ENCODE assay signal across 1 cellular context in the genomic region with DNA sequence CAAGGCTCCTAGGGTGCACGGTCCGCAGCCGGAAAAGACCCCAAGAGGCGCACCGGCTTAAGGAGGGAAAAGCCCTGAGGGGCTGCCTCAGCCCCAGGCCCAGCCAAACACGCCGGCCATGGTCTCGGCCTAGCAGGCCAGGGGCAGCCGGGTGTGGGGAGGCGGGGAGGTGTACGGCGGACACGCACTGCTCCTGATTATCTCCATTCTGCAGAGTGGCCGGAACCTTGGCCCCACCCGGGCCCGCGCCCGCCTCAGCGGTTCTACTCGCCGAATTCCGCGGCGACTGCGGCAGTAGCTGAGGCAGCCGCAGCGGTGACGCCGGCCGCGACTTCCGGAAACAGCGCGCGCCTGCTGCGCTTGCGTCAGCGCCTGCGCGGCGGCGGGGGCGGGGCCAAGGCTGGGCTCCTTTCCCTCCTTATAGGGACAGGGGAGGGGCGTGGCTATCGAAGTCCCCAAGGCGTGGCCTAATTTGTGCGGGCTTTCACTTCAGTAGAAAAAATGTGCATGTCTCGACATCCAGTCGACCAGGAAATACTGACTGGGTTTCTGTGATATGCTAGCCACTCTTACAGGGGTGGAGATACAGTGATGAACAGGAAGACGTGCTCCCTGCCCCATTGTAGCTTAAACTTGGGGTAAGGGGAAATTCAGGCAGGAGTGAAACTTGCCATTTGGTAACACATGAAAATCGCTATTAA.
TF ChIP-seq lines count a peak whose summit lies in the region.

A gene with protein sequence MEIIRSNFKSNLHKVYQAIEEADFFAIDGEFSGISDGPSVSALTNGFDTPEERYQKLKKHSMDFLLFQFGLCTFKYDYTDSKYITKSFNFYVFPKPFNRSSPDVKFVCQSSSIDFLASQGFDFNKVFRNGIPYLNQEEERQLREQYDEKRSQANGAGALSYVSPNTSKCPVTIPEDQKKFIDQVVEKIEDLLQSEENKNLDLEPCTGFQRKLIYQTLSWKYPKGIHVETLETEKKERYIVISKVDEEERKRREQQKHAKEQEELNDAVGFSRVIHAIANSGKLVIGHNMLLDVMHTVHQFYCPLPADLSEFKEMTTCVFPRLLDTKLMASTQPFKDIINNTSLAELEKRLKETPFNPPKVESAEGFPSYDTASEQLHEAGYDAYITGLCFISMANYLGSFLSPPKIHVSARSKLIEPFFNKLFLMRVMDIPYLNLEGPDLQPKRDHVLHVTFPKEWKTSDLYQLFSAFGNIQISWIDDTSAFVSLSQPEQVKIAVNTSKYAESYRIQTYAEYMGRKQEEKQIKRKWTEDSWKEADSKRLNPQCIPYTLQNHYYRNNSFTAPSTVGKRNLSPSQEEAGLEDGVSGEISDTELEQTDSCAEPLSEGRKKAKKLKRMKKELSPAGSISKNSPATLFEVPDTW (minus strand): TSS at position 342 of the 701 bp plus-strand sequence. CDS start 135 bp downstream, at position 207.

TF ChIP-seq in K562, 482 proteins besides CTCF, POLR2A, EP300 and RAD21 (continued from another document and continues in another):
- no peak for TF ChIP-seq SNIP1 (IDR thresholded peaks at IDR 0.05; ENCODE audit: low read depth)
- peak in 1 of 2 experiments; percentile 65; a peak in 1 of 4 replicates for TF ChIP-seq FOXA3 (CRISPR knock-in tag; conservative IDR thresholded peaks at IDR 0.05 in 1 of 2, IDR thresholded peaks at IDR 0.05 in 1 of 2)
- no peak for TF ChIP-seq DDX20 (tag; IDR thresholded peaks at IDR 0.05; ENCODE audit: low read depth)
- no peak for TF ChIP-seq NFE2 (IDR thresholded peaks at IDR 0.05; ENCODE audit: low read depth)
- TF ChIP-seq TAL1 (IDR thresholded peaks at IDR 0.05), result no peak
- TF ChIP-seq KLF1 (tag; IDR thresholded peaks at IDR 0.05), result no peak
- TF ChIP-seq ETV1 (tag; conservative IDR thresholded peaks at IDR 0.05; ENCODE audit: low read depth), result peak; percentile 77
- TF ChIP-seq KHSRP (IDR thresholded peaks at IDR 0.05), result no peak
- TF ChIP-seq KDM1A (IDR thresholded peaks at IDR 0.05), result no peak
- no peak for TF ChIP-seq SMARCA4 (IDR thresholded peaks at IDR 0.05)
- peak; percentile 98 for TF ChIP-seq RBFOX2 (IDR thresholded peaks at IDR 0.05; ENCODE audit: low read depth, low read length)
- peak; percentile 90 for TF ChIP-seq ZNF24 (IDR thresholded peaks at IDR 0.05)
- TF ChIP-seq CBX3 (IDR thresholded peaks at IDR 0.05; ENCODE audit: borderline replicate concordance in 1 of 2, low read length in 2 of 2), result no peak
- TF ChIP-seq SMAD1 (IDR thresholded peaks at IDR 0.05; ENCODE audit: low read depth, low read length, partially characterized antibody), result no peak
- no peak for TF ChIP-seq ZZZ3 (IDR thresholded peaks at IDR 0.05)
- TF ChIP-seq NFYB (IDR thresholded peaks at IDR 0.05; ENCODE audit: extremely low read depth, insufficient read length), result no peak
- TF ChIP-seq, protein P1, sequence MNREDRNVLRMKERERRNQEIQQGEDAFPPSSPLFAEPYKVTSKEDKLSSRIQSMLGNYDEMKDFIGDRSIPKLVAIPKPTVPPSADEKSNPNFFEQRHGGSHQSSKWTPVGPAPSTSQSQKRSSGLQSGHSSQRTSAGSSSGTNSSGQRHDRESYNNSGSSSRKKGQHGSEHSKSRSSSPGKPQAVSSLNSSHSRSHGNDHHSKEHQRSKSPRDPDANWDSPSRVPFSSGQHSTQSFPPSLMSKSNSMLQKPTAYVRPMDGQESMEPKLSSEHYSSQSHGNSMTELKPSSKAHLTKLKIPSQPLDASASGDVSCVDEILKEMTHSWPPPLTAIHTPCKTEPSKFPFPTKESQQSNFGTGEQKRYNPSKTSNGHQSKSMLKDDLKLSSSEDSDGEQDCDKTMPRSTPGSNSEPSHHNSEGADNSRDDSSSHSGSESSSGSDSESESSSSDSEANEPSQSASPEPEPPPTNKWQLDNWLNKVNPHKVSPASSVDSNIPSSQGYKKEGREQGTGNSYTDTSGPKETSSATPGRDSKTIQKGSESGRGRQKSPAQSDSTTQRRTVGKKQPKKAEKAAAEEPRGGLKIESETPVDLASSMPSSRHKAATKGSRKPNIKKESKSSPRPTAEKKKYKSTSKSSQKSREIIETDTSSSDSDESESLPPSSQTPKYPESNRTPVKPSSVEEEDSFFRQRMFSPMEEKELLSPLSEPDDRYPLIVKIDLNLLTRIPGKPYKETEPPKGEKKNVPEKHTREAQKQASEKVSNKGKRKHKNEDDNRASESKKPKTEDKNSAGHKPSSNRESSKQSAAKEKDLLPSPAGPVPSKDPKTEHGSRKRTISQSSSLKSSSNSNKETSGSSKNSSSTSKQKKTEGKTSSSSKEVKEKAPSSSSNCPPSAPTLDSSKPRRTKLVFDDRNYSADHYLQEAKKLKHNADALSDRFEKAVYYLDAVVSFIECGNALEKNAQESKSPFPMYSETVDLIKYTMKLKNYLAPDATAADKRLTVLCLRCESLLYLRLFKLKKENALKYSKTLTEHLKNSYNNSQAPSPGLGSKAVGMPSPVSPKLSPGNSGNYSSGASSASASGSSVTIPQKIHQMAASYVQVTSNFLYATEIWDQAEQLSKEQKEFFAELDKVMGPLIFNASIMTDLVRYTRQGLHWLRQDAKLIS (CRISPR knock-in tag; IDR thresholded peaks at IDR 0.05), result peak; percentile 94
- TF ChIP-seq, protein P2, sequence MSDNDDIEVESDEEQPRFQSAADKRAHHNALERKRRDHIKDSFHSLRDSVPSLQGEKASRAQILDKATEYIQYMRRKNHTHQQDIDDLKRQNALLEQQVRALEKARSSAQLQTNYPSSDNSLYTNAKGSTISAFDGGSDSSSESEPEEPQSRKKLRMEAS (CRISPR knock-in tag; IDR thresholded peaks at IDR 0.05), result peak; percentile 80
- peak; percentile 69 for TF ChIP-seq HCFC1 (IDR thresholded peaks at IDR 0.05; ENCODE audit: low read depth, low read length)
- TF ChIP-seq ZNF696 (CRISPR knock-in tag; conservative IDR thresholded peaks at IDR 0.05), result no peak
- TF ChIP-seq MAZ (CRISPR knock-in tag; conservative IDR thresholded peaks at IDR 0.05 in 1 of 2, IDR thresholded peaks at IDR 0.05 in 1 of 2), result peak; percentile 69 to 83
- TF ChIP-seq, protein P3, sequence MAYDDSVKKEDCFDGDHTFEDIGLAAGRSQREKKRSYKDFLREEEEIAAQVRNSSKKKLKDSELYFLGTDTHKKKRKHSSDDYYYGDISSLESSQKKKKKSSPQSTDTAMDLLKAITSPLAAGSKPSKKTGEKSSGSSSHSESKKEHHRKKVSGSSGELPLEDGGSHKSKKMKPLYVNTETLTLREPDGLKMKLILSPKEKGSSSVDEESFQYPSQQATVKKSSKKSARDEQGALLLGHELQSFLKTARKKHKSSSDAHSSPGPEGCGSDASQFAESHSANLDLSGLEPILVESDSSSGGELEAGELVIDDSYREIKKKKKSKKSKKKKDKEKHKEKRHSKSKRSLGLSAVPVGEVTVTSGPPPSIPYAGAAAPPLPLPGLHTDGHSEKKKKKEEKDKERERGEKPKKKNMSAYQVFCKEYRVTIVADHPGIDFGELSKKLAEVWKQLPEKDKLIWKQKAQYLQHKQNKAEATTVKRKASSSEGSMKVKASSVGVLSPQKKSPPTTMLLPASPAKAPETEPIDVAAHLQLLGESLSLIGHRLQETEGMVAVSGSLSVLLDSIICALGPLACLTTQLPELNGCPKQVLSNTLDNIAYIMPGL (CRISPR knock-in tag; IDR thresholded peaks at IDR 0.05), result peak; percentile 20; the same call in 1 of the 2 replicates
- TF ChIP-seq, protein P4, sequence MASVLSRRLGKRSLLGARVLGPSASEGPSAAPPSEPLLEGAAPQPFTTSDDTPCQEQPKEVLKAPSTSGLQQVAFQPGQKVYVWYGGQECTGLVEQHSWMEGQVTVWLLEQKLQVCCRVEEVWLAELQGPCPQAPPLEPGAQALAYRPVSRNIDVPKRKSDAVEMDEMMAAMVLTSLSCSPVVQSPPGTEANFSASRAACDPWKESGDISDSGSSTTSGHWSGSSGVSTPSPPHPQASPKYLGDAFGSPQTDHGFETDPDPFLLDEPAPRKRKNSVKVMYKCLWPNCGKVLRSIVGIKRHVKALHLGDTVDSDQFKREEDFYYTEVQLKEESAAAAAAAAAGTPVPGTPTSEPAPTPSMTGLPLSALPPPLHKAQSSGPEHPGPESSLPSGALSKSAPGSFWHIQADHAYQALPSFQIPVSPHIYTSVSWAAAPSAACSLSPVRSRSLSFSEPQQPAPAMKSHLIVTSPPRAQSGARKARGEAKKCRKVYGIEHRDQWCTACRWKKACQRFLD (CRISPR knock-in tag; IDR thresholded peaks at IDR 0.05), result peak; percentile 66; the same call in 1 of the 2 replicates
- TF ChIP-seq, protein P5, sequence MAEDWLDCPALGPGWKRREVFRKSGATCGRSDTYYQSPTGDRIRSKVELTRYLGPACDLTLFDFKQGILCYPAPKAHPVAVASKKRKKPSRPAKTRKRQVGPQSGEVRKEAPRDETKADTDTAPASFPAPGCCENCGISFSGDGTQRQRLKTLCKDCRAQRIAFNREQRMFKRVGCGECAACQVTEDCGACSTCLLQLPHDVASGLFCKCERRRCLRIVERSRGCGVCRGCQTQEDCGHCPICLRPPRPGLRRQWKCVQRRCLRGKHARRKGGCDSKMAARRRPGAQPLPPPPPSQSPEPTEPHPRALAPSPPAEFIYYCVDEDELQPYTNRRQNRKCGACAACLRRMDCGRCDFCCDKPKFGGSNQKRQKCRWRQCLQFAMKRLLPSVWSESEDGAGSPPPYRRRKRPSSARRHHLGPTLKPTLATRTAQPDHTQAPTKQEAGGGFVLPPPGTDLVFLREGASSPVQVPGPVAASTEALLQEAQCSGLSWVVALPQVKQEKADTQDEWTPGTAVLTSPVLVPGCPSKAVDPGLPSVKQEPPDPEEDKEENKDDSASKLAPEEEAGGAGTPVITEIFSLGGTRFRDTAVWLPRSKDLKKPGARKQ (CRISPR knock-in tag; IDR thresholded peaks at IDR 0.05), result no peak
- TF ChIP-seq COPS2 (conservative IDR thresholded peaks at IDR 0.05), result no peak
- peak; percentile 64 for TF ChIP-seq TCF3 (CRISPR knock-in tag; IDR thresholded peaks at IDR 0.05)
- TF ChIP-seq, protein P6, sequence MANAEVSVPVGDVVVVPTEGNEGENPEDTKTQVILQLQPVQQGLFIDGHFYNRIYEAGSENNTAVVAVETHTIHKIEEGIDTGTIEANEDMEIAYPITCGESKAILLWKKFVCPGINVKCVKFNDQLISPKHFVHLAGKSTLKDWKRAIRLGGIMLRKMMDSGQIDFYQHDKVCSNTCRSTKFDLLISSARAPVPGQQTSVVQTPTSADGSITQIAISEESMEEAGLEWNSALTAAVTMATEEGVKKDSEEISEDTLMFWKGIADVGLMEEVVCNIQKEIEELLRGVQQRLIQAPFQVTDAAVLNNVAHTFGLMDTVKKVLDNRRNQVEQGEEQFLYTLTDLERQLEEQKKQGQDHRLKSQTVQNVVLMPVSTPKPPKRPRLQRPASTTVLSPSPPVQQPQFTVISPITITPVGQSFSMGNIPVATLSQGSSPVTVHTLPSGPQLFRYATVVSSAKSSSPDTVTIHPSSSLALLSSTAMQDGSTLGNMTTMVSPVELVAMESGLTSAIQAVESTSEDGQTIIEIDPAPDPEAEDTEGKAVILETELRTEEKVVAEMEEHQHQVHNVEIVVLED (CRISPR knock-in tag; IDR thresholded peaks at IDR 0.05), result peak; percentile 82
- peak; percentile 73; the same call in 1 of the 2 replicates for TF ChIP-seq ZNF830 (CRISPR knock-in tag; IDR thresholded peaks at IDR 0.05)
- no peak for TF ChIP-seq ZNF445 (CRISPR knock-in tag; IDR thresholded peaks at IDR 0.05; ENCODE audit: low read depth)
- TF ChIP-seq, protein P7, sequence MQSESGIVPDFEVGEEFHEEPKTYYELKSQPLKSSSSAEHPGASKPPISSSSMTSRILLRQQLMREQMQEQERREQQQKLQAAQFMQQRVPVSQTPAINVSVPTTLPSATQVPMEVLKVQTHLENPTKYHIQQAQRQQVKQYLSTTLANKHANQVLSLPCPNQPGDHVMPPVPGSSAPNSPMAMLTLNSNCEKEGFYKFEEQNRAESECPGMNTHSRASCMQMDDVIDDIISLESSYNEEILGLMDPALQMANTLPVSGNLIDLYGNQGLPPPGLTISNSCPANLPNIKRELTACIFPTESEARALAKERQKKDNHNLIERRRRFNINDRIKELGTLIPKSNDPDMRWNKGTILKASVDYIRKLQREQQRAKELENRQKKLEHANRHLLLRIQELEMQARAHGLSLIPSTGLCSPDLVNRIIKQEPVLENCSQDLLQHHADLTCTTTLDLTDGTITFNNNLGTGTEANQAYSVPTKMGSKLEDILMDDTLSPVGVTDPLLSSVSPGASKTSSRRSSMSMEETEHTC (IDR thresholded peaks at IDR 0.05), result no peak
- TF ChIP-seq, protein P8, sequence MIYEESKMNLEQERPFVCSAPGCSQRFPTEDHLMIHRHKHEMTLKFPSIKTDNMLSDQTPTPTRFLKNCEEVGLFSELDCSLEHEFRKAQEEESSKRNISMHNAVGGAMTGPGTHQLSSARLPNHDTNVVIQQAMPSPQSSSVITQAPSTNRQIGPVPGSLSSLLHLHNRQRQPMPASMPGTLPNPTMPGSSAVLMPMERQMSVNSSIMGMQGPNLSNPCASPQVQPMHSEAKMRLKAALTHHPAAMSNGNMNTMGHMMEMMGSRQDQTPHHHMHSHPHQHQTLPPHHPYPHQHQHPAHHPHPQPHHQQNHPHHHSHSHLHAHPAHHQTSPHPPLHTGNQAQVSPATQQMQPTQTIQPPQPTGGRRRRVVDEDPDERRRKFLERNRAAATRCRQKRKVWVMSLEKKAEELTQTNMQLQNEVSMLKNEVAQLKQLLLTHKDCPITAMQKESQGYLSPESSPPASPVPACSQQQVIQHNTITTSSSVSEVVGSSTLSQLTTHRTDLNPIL (CRISPR knock-in tag; IDR thresholded peaks at IDR 0.05), result no peak
- TF ChIP-seq SIRT6 (IDR thresholded peaks at IDR 0.05; ENCODE audit: low read depth, low read length), result no peak
- peak; percentile 85; the same call in 1 of the 2 replicates for TF ChIP-seq GTF2F1 (IDR thresholded peaks at IDR 0.05; ENCODE audit: low read depth, low read length)
- no peak for TF ChIP-seq ZNF212 (CRISPR knock-in tag; IDR thresholded peaks at IDR 0.05)
- no peak for TF ChIP-seq ZNF197 (CRISPR knock-in tag; IDR thresholded peaks at IDR 0.05; ENCODE audit: low read depth)
- no peak for TF ChIP-seq TCF7 (IDR thresholded peaks at IDR 0.05; ENCODE audit: borderline replicate concordance)
- TF ChIP-seq GTF2E2 (tag; IDR thresholded peaks at IDR 0.05), result 0 out of 2 replicates have a peak, but pooled peaks have one; percentile 70
- TF ChIP-seq MTA1 (IDR thresholded peaks at IDR 0.05; ENCODE audit: borderline replicate concordance), result 0 out of 2 replicates have a peak, but pooled peaks have one; percentile 14
- no peak for TF ChIP-seq PTRF (tag; IDR thresholded peaks at IDR 0.05)
- TF ChIP-seq, protein P9, sequence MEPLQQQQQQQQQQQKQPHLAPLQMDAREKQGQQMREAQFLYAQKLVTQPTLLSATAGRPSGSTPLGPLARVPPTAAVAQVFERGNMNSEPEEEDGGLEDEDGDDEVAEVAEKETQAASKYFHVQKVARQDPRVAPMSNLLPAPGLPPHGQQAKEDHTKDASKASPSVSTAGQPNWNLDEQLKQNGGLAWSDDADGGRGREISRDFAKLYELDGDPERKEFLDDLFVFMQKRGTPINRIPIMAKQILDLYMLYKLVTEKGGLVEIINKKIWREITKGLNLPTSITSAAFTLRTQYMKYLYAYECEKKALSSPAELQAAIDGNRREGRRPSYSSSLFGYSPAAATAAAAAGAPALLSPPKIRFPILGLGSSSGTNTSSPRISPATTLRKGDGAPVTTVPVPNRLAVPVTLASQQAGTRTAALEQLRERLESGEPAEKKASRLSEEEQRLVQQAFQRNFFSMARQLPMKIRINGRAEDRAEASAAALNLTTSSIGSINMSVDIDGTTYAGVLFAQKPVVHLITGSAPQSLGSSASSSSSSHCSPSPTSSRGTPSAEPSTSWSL (CRISPR knock-in tag; IDR thresholded peaks at IDR 0.05; ENCODE audit: borderline replicate concordance), result no peak
- TF ChIP-seq NUFIP1 (IDR thresholded peaks at IDR 0.05; ENCODE audit: partially characterized antibody), result no peak
- TF ChIP-seq PML (IDR thresholded peaks at IDR 0.05; ENCODE audit: low read length), result peak; percentile 53
- TF ChIP-seq SRSF1 (IDR thresholded peaks at IDR 0.05; ENCODE audit: low read depth, low read length), result no peak
- no peak for TF ChIP-seq TCF7L2 (IDR thresholded peaks at IDR 0.05; ENCODE audit: low read depth, low read length)
- peak; percentile 80; the same call in 1 of the 2 replicates for TF ChIP-seq RB1 (IDR thresholded peaks at IDR 0.05; ENCODE audit: low read depth)
- TF ChIP-seq EWSR1 (IDR thresholded peaks at IDR 0.05; ENCODE audit: borderline replicate concordance, low read depth, partially characterized antibody), result no peak
